ENCODE assay signal across 11 cellular contexts in the genomic region with DNA sequence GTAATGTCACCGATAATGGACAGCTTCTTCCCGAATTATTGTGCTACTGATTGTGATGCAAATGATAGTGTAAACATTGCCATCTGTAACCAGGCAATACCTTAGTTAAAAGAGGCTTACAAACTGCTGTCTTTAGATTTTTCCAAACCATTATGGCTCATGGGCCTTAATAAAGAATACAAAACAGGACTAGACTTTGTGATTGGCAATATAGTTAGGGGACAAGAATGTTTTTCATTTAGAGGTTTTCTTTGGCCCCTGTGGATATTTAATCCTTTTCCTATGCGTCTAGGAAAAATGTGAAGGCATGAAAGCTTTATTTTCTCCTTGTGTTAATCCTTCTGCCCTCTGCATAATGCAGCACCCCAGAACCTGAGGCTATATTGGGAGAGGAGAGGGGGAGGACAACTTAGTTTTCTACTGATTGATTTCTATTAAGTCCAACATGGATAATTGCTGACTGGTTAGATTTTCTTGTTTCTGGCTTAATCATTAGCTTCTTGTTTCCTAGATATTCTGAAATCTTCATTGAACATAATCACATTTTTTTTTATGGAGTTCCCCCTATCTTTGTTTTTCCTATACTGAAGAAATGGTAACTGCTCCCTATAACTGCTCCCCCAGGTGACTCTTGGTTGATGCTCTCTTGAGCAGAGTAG. TPM values are rescaled to one million over a fixed set of nuclear protein-coding genes. Genes with fewer than 3 reads are reported as not detected.
A peak's percentile ranks its signal among the peaks of the same experiment; 100 is the strongest.
DNase-seq lines count a peak whose midpoint lies in the region; ATAC-seq and TF ChIP-seq lines count a peak whose summit lies in the region.
"Had no signal": no experiment of that assay in that cellular context is flagged by ENCODE, and none has a peak within 500 bp of the region (broad histone marks: within the 10 kb centered on the region; RNA-seq: fewer than 3 reads in every experiment).

No MANE protein-coding gene starts in this region.

- H3K4me1 Mint-ChIP-seq in type B pancreatic cell (ENCODE audit: unreplicated experiment): peaks cover 6% of the 10 kb centered on the region

- H3K27ac Mint-ChIP-seq in type B pancreatic cell: no peak overlapping the region

- DNase-seq in left ventricle myocardium inferior (no peak), left cardiac atrium (no peak), hepatocyte (ENCODE audit: low spot score) (no peak), type B pancreatic cell (ENCODE audit: extremely low spot score, unreplicated experiment) (no peak), DMS153 (lab: John Stamatoyannopoulos, UW) (no peak), DMS53 treated with DMSO at 0.1 percent for 48 hours (lab: John Stamatoyannopoulos, UW; ENCODE audit: unreplicated experiment) (no peak)
- DNase-seq: DMS79; posterior cingulate gyrus; stimulated activated CD8-positive, alpha-beta memory T cell treated with anti-CD3 and anti-CD28 coated beads, Interleukin-4, amount 100 ng/mL, for 48 hours had no signal

- no peak for ATAC-seq in left cardiac atrium
- no peak for ATAC-seq in GM18502 (IDR thresholded peaks at IDR 0.05; ENCODE audit: poor library complexity, unreplicated experiment)

- H3K4me3 ChIP-seq in left ventricle myocardium inferior (peak overlapping the region; percentile 77), SU-DHL-6 (ENCODE audit: insufficient read depth, low read length, poor library complexity, severe bottlenecking) (peak overlapping the region; percentile 84), hepatocyte (peak overlapping the region; percentile 29)

- WGBS in hepatocyte (ENCODE audit: low lambda C conversion rate, missing lambda C conversion rate): 22% methylated on average over 3 of the region's 3 CpGs

- peaks cover 7% of the 10 kb centered on the region for H3K9me3 Mint-ChIP-seq in type B pancreatic cell

- no peaks in the 10 kb centered on the region for H3K27me3 ChIP-seq in left ventricle myocardium inferior (ENCODE audit: low read depth)
- H3K27me3 ChIP-seq in SU-DHL-6 (ENCODE audit: low read length): no peaks in the 10 kb centered on the region
- no peaks in the 10 kb centered on the region for H3K27me3 ChIP-seq in hepatocyte

- no peaks in the 10 kb centered on the region for H3K36me3 Mint-ChIP-seq in type B pancreatic cell

- H3K9me2 ChIP-seq in SU-DHL-6 (replicated peaks; ENCODE audit: insufficient read depth, low read length) (no peaks in the 10 kb centered on the region), hepatocyte (replicated peaks; ENCODE audit: insufficient read depth) (no peaks in the 10 kb centered on the region)

- TF ChIP-seq CTCF in left ventricle myocardium inferior (IDR thresholded peaks at IDR 0.05; ENCODE audit: borderline replicate concordance) (no peak), SU-DHL-6 (IDR thresholded peaks at IDR 0.05; ENCODE audit: insufficient read depth, low read length, poor library complexity, severe bottlenecking) (no peak), hepatocyte (IDR thresholded peaks at IDR 0.05; ENCODE audit: poor library complexity) (no peak), type B pancreatic cell (conservative IDR thresholded peaks at IDR 0.05) (no peak)

- peak overlapping the region; percentile 96 for H3K4me2 ChIP-seq in SU-DHL-6 (ENCODE audit: low read depth, low read length, poor library complexity, severe bottlenecking)
- peak overlapping the region; percentile 88 for H3K4me2 ChIP-seq in hepatocyte

- no peak overlapping the region for H2AFZ ChIP-seq in SU-DHL-6 (ENCODE audit: low read depth, low read length, severe bottlenecking)
- no peak overlapping the region for H2AFZ ChIP-seq in hepatocyte

- H4K20me1 ChIP-seq in SU-DHL-6 (ENCODE audit: low read depth, low read length) (no peaks in the 10 kb centered on the region), hepatocyte (ENCODE audit: insufficient read depth, poor library complexity, severe bottlenecking) (no peaks in the 10 kb centered on the region)

- H3K79me2 ChIP-seq in SU-DHL-6 (ENCODE audit: insufficient read depth, low read length) (peaks cover 62% of the 10 kb centered on the region), hepatocyte (peaks cover 50% of the 10 kb centered on the region)

- H3K36me3 ChIP-seq in left ventricle myocardium inferior (no peaks in the 10 kb centered on the region), SU-DHL-6 (ENCODE audit: low read length) (no peaks in the 10 kb centered on the region), hepatocyte (replicated peaks; ENCODE audit: insufficient read depth, low read depth) (no peaks in the 10 kb centered on the region)

- intact Hi-C loops in left ventricle myocardium inferior (cut with micrococcal nuclease): no loop called here
- intact Hi-C loops in left cardiac atrium (cut with DNase I): no loop called here

- peak overlapping the region; percentile 93 for H3K4me3 Mint-ChIP-seq in type B pancreatic cell

- H3K4me1 ChIP-seq in left ventricle myocardium inferior (peaks cover 16% of the 10 kb centered on the region), hepatocyte (ENCODE audit: insufficient read depth) (no peaks in the 10 kb centered on the region)

- no peak overlapping the region for H3K27ac ChIP-seq in left ventricle myocardium inferior (replicated peaks)
- H3K27ac ChIP-seq in SU-DHL-6 (ENCODE audit: low read depth, low read length): no peak overlapping the region
- H3K27ac ChIP-seq in hepatocyte: no peak overlapping the region

- no peaks in the 10 kb centered on the region for H3F3A ChIP-seq in SU-DHL-6 (ENCODE audit: insufficient read depth)

- no peaks in the 10 kb centered on the region for H3K27me3 Mint-ChIP-seq in type B pancreatic cell

- H3K9me3 ChIP-seq in left ventricle myocardium inferior (replicated peaks): no peaks in the 10 kb centered on the region
- no peaks in the 10 kb centered on the region for H3K9me3 ChIP-seq in SU-DHL-6 (ENCODE audit: insufficient read depth, low read length)
- no peaks in the 10 kb centered on the region for H3K9me3 ChIP-seq in hepatocyte (ENCODE audit: low read depth)

- H3K9ac ChIP-seq in SU-DHL-6 (ENCODE audit: low read length): peak overlapping the region; percentile 88

RNA-seq across cellular contexts. Expression of a gene that starts 1.9 kb away (rescaled TPM):
- total RNA-seq in left ventricle myocardium inferior (22.1 TPM), left cardiac atrium (10 to 100 TPM; 24.3 to 29.1 TPM), hepatocyte (59.2 and 68.4 TPM in 2 replicates), type B pancreatic cell (ENCODE audit: low replicate concordance) (22.6 and 45.1 TPM in 2 replicates)
- polyA plus RNA-seq in hepatocyte: 38.7 and 41.1 TPM in 2 replicates

Comparison
In these comparisons a context has a peak if more than half of its experiments do, and no peak if none do; other contexts are left out.
1. H3K4me3 ChIP-seq: peak in every context shown above with its lines; median percentile 84 in SU-DHL-6; 77 in left ventricle myocardium inferior; 29 in hepatocyte.